ENCODE assay signal across 8 cellular contexts in the genomic region with DNA sequence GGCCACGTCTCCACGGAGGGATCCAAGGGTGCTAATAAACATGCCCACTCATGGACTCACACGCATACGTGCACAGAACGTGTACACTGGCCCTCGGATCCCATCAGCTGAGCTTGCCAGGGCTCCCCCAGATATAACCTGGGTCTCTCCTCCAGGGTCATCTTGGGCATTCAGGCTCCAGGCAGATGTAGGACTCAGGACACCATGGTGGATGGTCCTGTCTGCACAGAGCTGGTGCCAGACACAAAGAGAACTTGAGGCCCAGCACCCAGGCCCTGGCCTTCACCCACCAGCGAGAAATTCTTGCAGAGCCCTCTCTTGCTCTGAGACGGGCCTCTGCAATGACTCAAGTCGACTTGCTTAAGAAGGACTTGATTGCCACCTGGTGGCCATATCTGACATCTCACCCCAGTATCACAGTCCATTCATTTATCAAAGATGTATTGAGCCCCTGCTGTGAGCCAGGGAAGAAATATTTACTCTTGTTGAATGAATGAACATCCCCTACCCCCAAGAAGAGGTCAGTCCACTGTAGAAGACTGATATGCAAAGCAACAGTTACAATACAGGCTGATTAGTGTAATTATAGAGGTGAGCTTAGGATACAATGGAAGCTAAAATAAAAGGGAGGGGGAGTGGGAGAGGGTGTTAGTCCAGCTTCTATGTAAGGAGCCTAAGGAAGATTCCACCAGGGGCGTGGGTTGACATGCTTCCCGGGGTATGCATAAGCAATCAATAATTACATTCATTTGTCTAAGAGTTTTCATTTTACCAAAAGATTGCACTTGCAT. TPM values are rescaled to one million over a fixed set of nuclear protein-coding genes. Genes with fewer than 3 reads are reported as not detected.
DNase-seq lines count a peak whose midpoint lies in the region; ATAC-seq, FAIRE-seq and TF ChIP-seq lines count a peak whose summit lies in the region.

No MANE protein-coding gene starts in this region.

- no peaks in the 10 kb centered on the region for H3K9me3 ChIP-seq in lower lobe of right lung

- H3K27ac ChIP-seq in 22Rv1: no peak overlapping the region
- H3K27ac ChIP-seq in dorsolateral prefrontal cortex: no peak overlapping the region
- H3K27ac ChIP-seq in lower lobe of right lung: no peak overlapping the region

- peak; percentile 86 to 91 for ATAC-seq in lower lobe of right lung

- intact Hi-C loops in dorsolateral prefrontal cortex (cut with DNase I) (loop anchor here in 1 of 2 donors (1.0 to 5.0 kb wide), 3 partner anchors 50 to 405 kb away; partner anchors contain the start of gene EPHB3), lower lobe of right lung (cut with DNase I) (no loop called here)

- TF ChIP-seq CTCF in 22Rv1 (IDR thresholded peaks at IDR 0.05): peak; percentile 79
- peak; percentile 76 to 98 (median 93) for TF ChIP-seq CTCF in dorsolateral prefrontal cortex (IDR thresholded peaks at IDR 0.05 in 54 of 56, conservative IDR thresholded peaks at IDR 0.05 in 2 of 56; ENCODE audit: low read depth in 1 of 56, partially characterized antibody in 56 of 56)
- peak; percentile 84 for TF ChIP-seq CTCF in lower lobe of right lung (IDR thresholded peaks at IDR 0.05)

- peak; percentile 74 for DNase-seq in GM18507 (ENCODE audit: extremely low spot score, insufficient read length, low read depth)
- peak; percentile 79 for DNase-seq in HK-2 (ENCODE audit: unreplicated experiment)
- peak; percentile 32 for DNase-seq in NCI-H82 treated with DMSO at 0.1 percent for 48 hours (lab: John Stamatoyannopoulos, UW; ENCODE audit: unreplicated experiment)
- peak; percentile 80 for DNase-seq in activated CD4-positive, alpha-beta T cell treated with anti-CD3 and anti-CD28 coated beads, Interleukin-2, amount 50 U/mL, for 4 hours
- peak; percentile 68 to 99 (median 92) for DNase-seq in dorsolateral prefrontal cortex
- peak; percentile 84 for DNase-seq in lower lobe of right lung
- peak; percentile 68 to 76 (median 73) for DNase-seq in stimulated activated CD4-positive, alpha-beta T cell treated with anti-CD3 and anti-CD28 coated beads, TNF-alpha, amount 100 ng/mL, for 48 hours (ENCODE audit: low read depth in 3 of 3)

- H3K36me3 ChIP-seq in lower lobe of right lung: no peaks in the 10 kb centered on the region

- no peaks in the 10 kb centered on the region for H3K4me1 ChIP-seq in lower lobe of right lung

- no peak overlapping the region for H3K4me3 ChIP-seq in dorsolateral prefrontal cortex
- no peak overlapping the region for H3K4me3 ChIP-seq in lower lobe of right lung

- H3K27me3 ChIP-seq in dorsolateral prefrontal cortex (peaks cover 0 to 19% (median 0%) of the 10 kb centered on the region in 45 donors), lower lobe of right lung (ENCODE audit: low read depth) (peaks cover 22% of the 10 kb centered on the region)

- FAIRE-seq in GM18507 (lab: Jason Lieb, UNC): peak; percentile 88

RNA-seq across cellular contexts. Expression of gene VPS8, which starts 34.2 kb away (rescaled TPM):
- total RNA-seq in dorsolateral prefrontal cortex: 100 to 1,000 TPM in 98 of 120 experiments, 10 to 100 TPM in 22; 78.0 to 146 (median 110) TPM
- 84.7 TPM for total RNA-seq in lower lobe of right lung

Comparison
In these comparisons a context has a peak if more than half of its experiments do, and no peak if none do; other contexts are left out.
1. DNase-seq: peak in every context shown above with its lines; median percentile 92 in dorsolateral prefrontal cortex; 84 in lower lobe of right lung; 80 in activated CD4-positive, alpha-beta T cell treated with anti-CD3 and anti-CD28 coated beads, Interleukin-2, amount 50 U/mL, for 4 hours; 79 in HK-2; 74 in GM18507; 73 in stimulated activated CD4-positive, alpha-beta T cell treated with anti-CD3 and anti-CD28 coated beads, TNF-alpha, amount 100 ng/mL, for 48 hours; 32 in NCI-H82 treated with DMSO at 0.1 percent for 48 hours.